Comparison of ENCODE assay signal across 12 cellular contexts in the genomic region with DNA sequence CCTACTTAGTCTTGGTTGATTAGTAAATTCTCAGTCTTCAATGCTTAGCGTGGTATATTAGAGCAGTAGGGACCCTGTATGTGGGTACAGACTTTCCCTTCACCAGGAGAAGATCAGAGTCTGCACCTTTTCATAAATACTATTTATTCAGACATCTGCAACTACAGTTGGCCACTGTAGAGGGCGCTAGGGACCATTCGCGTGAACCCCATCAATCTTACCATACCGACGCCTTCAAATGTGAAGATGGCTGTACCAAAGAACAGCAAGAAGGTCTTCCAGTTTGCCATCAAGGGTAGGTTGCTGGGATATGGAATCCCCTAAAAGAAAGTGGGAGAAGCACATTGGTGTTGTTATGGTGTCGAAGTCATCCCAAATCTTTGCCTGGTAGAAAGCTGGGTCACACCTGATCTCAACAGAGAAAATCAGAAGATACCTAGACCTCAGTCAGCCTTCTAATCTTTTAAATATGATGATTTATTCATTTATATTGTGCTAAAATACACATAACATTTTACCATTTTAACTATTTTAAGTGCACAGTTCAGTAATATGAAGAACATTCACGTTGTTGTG. TPM values are rescaled to one million over a fixed set of nuclear protein-coding genes. Genes with fewer than 3 reads are reported as not detected.
DNase-seq lines count a peak whose midpoint lies in the region; ATAC-seq and TF ChIP-seq lines count a peak whose summit lies in the region.
"Had no signal": no experiment of that assay in that cellular context is flagged by ENCODE, and none has a peak within 500 bp of the region (broad histone marks: within the 10 kb centered on the region; RNA-seq: fewer than 3 reads in every experiment).

No MANE protein-coding gene starts in this region.

- H3K27ac ChIP-seq in A673 (ENCODE audit: low read depth, low read length, poor library complexity, severe bottlenecking) = no peak overlapping the region
- H3K27ac ChIP-seq in CD8-positive, alpha-beta T cell (ENCODE audit: low read depth, low read length) = no peak overlapping the region
- H3K27ac ChIP-seq: tibial nerve had no signal

- no peaks in the 10 kb centered on the region for H3K9me3 Mint-ChIP-seq in CD8-positive, alpha-beta T cell

- no peaks in the 10 kb centered on the region for H3K9me3 ChIP-seq in A673 (ENCODE audit: low read depth, low read length, poor library complexity, severe bottlenecking)
- H3K9me3 ChIP-seq in CD8-positive, alpha-beta T cell (ENCODE audit: low read length) = no peaks in the 10 kb centered on the region
- H3K9me3 ChIP-seq: tibial nerve had no signal

- DNase-seq in A673 (ENCODE audit: low spot score) = no peak
- no peak for DNase-seq in GM12864 (ENCODE audit: low read depth)
- DNase-seq in NCI-H69 (lab: John Stamatoyannopoulos, UW) = peak; percentile 4
- no peak for DNase-seq in epithelial cell of proximal tubule (ENCODE audit: low read depth)
- DNase-seq in ecto neural progenitor cell (ENCODE audit: low spot score) = no peak
- no peak for DNase-seq in NCI-H1930 (lab: John Stamatoyannopoulos, UW)
- no peak for DNase-seq in CD8-positive, alpha-beta T cell
- DNase-seq: activated effector memory CD4-positive, alpha-beta T cell treated with Interleukin-2 at 50 U/mL for 16 hours had no signal

- POLR2A ChIA-PET in A673 (lab: Charles Lee; ENCODE audit: low non-redundant PET) = no interaction called here
- POLR2A ChIA-PET in CD8-positive, alpha-beta T cell (lab: Charles Lee) = interaction anchor here (0.6 kb wide), 1 partner anchor 362 kb away, joined by 3 read pairs; no protein-coding TSS in a partner anchor

- H3K27ac Mint-ChIP-seq in CD8-positive, alpha-beta T cell = no peak overlapping the region

- H3K4me3 ChIP-seq in A673 (ENCODE audit: low read depth, low read length, poor library complexity, severe bottlenecking) (no peak overlapping the region), GM12864 (ENCODE audit: low read depth, low read length) (no peak overlapping the region), epithelial cell of proximal tubule (ENCODE audit: low read depth, low read length) (no peak overlapping the region)
- H3K4me3 ChIP-seq in CD8-positive, alpha-beta T cell (ENCODE audit: low read depth, low read length) = no peak overlapping the region
- H3K4me3 ChIP-seq: tibial nerve had no signal

- no peaks in the 10 kb centered on the region for H3K4me1 ChIP-seq in A673 (ENCODE audit: insufficient read depth, low read length, poor library complexity, severe bottlenecking)
- H3K4me1 ChIP-seq in CD8-positive, alpha-beta T cell (ENCODE audit: insufficient read depth, low read length) = no peaks in the 10 kb centered on the region
- H3K4me1 ChIP-seq: tibial nerve had no signal

- H3K4me1 Mint-ChIP-seq in CD8-positive, alpha-beta T cell (ENCODE audit: low read depth) = no peaks in the 10 kb centered on the region

- TF ChIP-seq CTCF in A673 (conservative IDR thresholded peaks at IDR 0.05; ENCODE audit: low read depth, low read length) = peak; percentile 57
- TF ChIP-seq CTCF in GM12864 (IDR thresholded peaks at IDR 0.05; ENCODE audit: low read depth, low read length, missing control alignments) = peak; percentile 58
- TF ChIP-seq CTCF in epithelial cell of proximal tubule (conservative IDR thresholded peaks at IDR 0.05; ENCODE audit: low read depth, low read length) = peak; percentile 50
- no peak for TF ChIP-seq CTCF in CD8-positive, alpha-beta T cell (IDR thresholded peaks at IDR 0.05)

- CTCF ChIA-PET in A673 (lab: Charles Lee) = no interaction called here
- CTCF ChIA-PET in CD8-positive, alpha-beta T cell (lab: Charles Lee) = no interaction called here

- no peak overlapping the region for H3K4me3 Mint-ChIP-seq in CD8-positive, alpha-beta T cell

- no peak for ATAC-seq in HG02885 (IDR thresholded peaks at IDR 0.05; ENCODE audit: poor library complexity, unreplicated experiment)
- ATAC-seq in CD8-positive, alpha-beta T cell = no peak

- H3K36me3 ChIP-seq in A673 (ENCODE audit: insufficient read depth, low read length, poor library complexity, severe bottlenecking) = no peaks in the 10 kb centered on the region
- H3K36me3 ChIP-seq in CD8-positive, alpha-beta T cell (ENCODE audit: insufficient read depth, low read length) = no peaks in the 10 kb centered on the region
- H3K36me3 ChIP-seq: tibial nerve had no signal

- H3K27me3 ChIP-seq in A673 (replicated peaks; ENCODE audit: insufficient read depth, low read depth, low read length, poor library complexity) = no peaks in the 10 kb centered on the region
- H3K27me3 ChIP-seq in CD8-positive, alpha-beta T cell (ENCODE audit: insufficient read depth, low read length) = no peaks in the 10 kb centered on the region
- H3K27me3 ChIP-seq: tibial nerve had no signal

- peaks cover 5% of the 10 kb centered on the region for H3K27me3 Mint-ChIP-seq in CD8-positive, alpha-beta T cell (ENCODE audit: low read depth)

- no TSS peak for BruUV-seq in A673 (replicated peaks; lab: Mats Ljungman, UMichigan)

- no peaks in the 10 kb centered on the region for H3K36me3 Mint-ChIP-seq in CD8-positive, alpha-beta T cell

- intact Hi-C loops in A673 (cut with micrococcal nuclease; ENCODE audit: unreplicated experiment) = no loop called here
- intact Hi-C loops in CD8-positive, alpha-beta T cell (cut with DNase I, micrococcal nuclease) = no loop called here

RNA-seq across cellular contexts. Expression of a gene that starts 19.1 kb away (rescaled TPM):
- total RNA-seq in A673 (2021) = not detected in 2 replicates
- total RNA-seq in epithelial cell of proximal tubule = not detected in 2 replicates
- not detected for total RNA-seq in CD8-positive, alpha-beta T cell
- total RNA-seq: NCI-H460, omental fat pad, tibial nerve had no signal

RNA-seq across cellular contexts. Expression of a gene that starts 31.5 kb away (rescaled TPM):
- total RNA-seq in A673 (2021) (3.5 and 4.0 TPM in 2 replicates), epithelial cell of proximal tubule (16.1 and 18.0 TPM in 2 replicates)
- 1 to 10 TPM; 3.4 to 5.0 TPM for total RNA-seq in CD8-positive, alpha-beta T cell
